1 cellular context compared by ENCODE assay signal in the genomic region with DNA sequence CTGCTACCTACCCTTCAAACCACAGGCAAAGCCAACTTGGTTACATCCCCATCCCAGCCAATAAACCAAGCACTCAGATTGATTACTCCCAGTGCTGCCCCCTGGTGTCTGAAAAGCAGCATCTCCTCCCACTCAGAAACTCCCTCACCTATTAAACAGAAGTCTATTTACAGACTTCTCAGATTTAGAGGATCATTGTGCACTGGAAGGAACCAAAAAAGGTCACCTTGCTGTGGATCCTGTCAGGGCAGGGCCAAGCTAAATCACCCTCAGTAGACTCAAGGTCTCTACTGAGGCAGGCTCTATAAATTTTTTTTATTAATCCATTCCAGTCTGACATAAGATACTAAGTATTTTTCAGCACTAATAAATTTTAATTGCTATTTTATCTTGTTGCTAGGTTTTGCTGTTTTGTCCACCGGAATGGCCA.
TF ChIP-seq lines count a peak whose summit lies in the region.

No MANE protein-coding gene starts in this region.

TF ChIP-seq in HepG2, 621 proteins besides CTCF, POLR2A, EP300 and RAD21:
- TF ChIP-seq SMYD3 (CRISPR knock-in tag; IDR thresholded peaks at IDR 0.05) = no peak
- no peak for TF ChIP-seq ZNF136 (CRISPR knock-in tag; IDR thresholded peaks at IDR 0.05; ENCODE audit: low read depth)
- no peak for TF ChIP-seq SP140L (CRISPR knock-in tag; IDR thresholded peaks at IDR 0.05; ENCODE audit: borderline replicate concordance)
- peak; percentile 66 for TF ChIP-seq STAG1 (CRISPR knock-in tag; IDR thresholded peaks at IDR 0.05)
- TF ChIP-seq, protein P1, sequence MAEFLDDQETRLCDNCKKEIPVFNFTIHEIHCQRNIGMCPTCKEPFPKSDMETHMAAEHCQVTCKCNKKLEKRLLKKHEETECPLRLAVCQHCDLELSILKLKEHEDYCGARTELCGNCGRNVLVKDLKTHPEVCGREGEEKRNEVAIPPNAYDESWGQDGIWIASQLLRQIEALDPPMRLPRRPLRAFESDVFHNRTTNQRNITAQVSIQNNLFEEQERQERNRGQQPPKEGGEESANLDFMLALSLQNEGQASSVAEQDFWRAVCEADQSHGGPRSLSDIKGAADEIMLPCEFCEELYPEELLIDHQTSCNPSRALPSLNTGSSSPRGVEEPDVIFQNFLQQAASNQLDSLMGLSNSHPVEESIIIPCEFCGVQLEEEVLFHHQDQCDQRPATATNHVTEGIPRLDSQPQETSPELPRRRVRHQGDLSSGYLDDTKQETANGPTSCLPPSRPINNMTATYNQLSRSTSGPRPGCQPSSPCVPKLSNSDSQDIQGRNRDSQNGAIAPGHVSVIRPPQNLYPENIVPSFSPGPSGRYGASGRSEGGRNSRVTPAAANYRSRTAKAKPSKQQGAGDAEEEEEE (CRISPR knock-in tag; IDR thresholded peaks at IDR 0.05; ENCODE audit: borderline replicate concordance) = 0 out of 2 replicates have a peak, but pooled peaks have one; percentile 47
- TF ChIP-seq, protein P2, sequence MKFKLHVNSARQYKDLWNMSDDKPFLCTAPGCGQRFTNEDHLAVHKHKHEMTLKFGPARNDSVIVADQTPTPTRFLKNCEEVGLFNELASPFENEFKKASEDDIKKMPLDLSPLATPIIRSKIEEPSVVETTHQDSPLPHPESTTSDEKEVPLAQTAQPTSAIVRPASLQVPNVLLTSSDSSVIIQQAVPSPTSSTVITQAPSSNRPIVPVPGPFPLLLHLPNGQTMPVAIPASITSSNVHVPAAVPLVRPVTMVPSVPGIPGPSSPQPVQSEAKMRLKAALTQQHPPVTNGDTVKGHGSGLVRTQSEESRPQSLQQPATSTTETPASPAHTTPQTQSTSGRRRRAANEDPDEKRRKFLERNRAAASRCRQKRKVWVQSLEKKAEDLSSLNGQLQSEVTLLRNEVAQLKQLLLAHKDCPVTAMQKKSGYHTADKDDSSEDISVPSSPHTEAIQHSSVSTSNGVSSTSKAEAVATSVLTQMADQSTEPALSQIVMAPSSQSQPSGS (CRISPR knock-in tag; IDR thresholded peaks at IDR 0.05) = 0 out of 2 replicates have a peak, but pooled peaks have one; percentile 22
- TF ChIP-seq MTF2 (CRISPR knock-in tag; IDR thresholded peaks at IDR 0.05; ENCODE audit: borderline replicate concordance) = no peak
- 0 out of 2 replicates have a peak, but pooled peaks have one; percentile 66 for TF ChIP-seq MIXL1 (CRISPR knock-in tag; IDR thresholded peaks at IDR 0.05)
- no peak for TF ChIP-seq HNF4A (CRISPR knock-in tag; IDR thresholded peaks at IDR 0.05)
- TF ChIP-seq SAP130 (CRISPR knock-in tag; IDR thresholded peaks at IDR 0.05; ENCODE audit: low read depth) = 0 out of 2 replicates have a peak, but pooled peaks have one; percentile 17
- TF ChIP-seq RXRB (CRISPR knock-in tag; IDR thresholded peaks at IDR 0.05; ENCODE audit: borderline replicate concordance) = 0 out of 2 replicates have a peak, but pooled peaks have one; percentile 32
- TF ChIP-seq ERF (CRISPR knock-in tag; IDR thresholded peaks at IDR 0.05) = peak; percentile 50; the same call in 1 of the 2 replicates
- no peak for TF ChIP-seq SAFB2 (CRISPR knock-in tag; IDR thresholded peaks at IDR 0.05; ENCODE audit: borderline replicate concordance, low read depth)
- 0 out of 2 replicates have a peak, but pooled peaks have one; percentile 29 for TF ChIP-seq FOXJ3 (CRISPR knock-in tag; IDR thresholded peaks at IDR 0.05; ENCODE audit: borderline replicate concordance)
- TF ChIP-seq IRX3 (CRISPR knock-in tag; IDR thresholded peaks at IDR 0.05; ENCODE audit: borderline replicate concordance, low read depth) = no peak
- TF ChIP-seq AHDC1 (CRISPR knock-in tag; IDR thresholded peaks at IDR 0.05; ENCODE audit: borderline replicate concordance) = no peak
- TF ChIP-seq ZBTB25 (CRISPR knock-in tag; IDR thresholded peaks at IDR 0.05) = peak; percentile 25; the same call in 1 of the 2 replicates
- no peak for TF ChIP-seq TAF15 (IDR thresholded peaks at IDR 0.05; ENCODE audit: low read depth, low read length, poor library complexity, severe bottlenecking)
- TF ChIP-seq ELF3 (CRISPR knock-in tag; IDR thresholded peaks at IDR 0.05) = no peak
- no peak for TF ChIP-seq ZNF547 (CRISPR knock-in tag; IDR thresholded peaks at IDR 0.05)
- no peak for TF ChIP-seq MEIS1 (CRISPR knock-in tag; IDR thresholded peaks at IDR 0.05; ENCODE audit: borderline replicate concordance)
- no peak for TF ChIP-seq ZNF709 (CRISPR knock-in tag; IDR thresholded peaks at IDR 0.05)
- TF ChIP-seq IKZF1 (IDR thresholded peaks at IDR 0.05) = no peak
- TF ChIP-seq ZFY (CRISPR knock-in tag; IDR thresholded peaks at IDR 0.05) = peak; percentile 18; the same call in 1 of the 2 replicates
- TF ChIP-seq ZNF772 (CRISPR knock-in tag; IDR thresholded peaks at IDR 0.05) = no peak
- no peak for TF ChIP-seq FOXM1 (CRISPR knock-in tag; IDR thresholded peaks at IDR 0.05)
- no peak for TF ChIP-seq NFKB2 (CRISPR knock-in tag; IDR thresholded peaks at IDR 0.05; ENCODE audit: borderline replicate concordance)
- 0 out of 2 replicates have a peak, but pooled peaks have one; percentile 41 for TF ChIP-seq SALL2 (CRISPR knock-in tag; IDR thresholded peaks at IDR 0.05)
- TF ChIP-seq ZNF790 (CRISPR knock-in tag; IDR thresholded peaks at IDR 0.05; ENCODE audit: borderline replicate concordance) = no peak
- TF ChIP-seq XRCC5 (optimal IDR thresholded peaks at IDR 0.05; ENCODE audit: low read length) = peak; percentile 54
- TF ChIP-seq ARID3A (IDR thresholded peaks at IDR 0.05; ENCODE audit: low read depth, low read length) = peak; percentile 66; the same call in 1 of the 2 replicates
- no peak for TF ChIP-seq ATRX (CRISPR knock-in tag; IDR thresholded peaks at IDR 0.05; ENCODE audit: borderline replicate concordance)
- TF ChIP-seq ZNF839 (CRISPR knock-in tag; IDR thresholded peaks at IDR 0.05; ENCODE audit: borderline replicate concordance) = no peak
- 0 out of 2 replicates have a peak, but pooled peaks have one; percentile 37 for TF ChIP-seq HMG20B (CRISPR knock-in tag; conservative IDR thresholded peaks at IDR 0.05)
- peak; percentile 95 for TF ChIP-seq SMC3 (IDR thresholded peaks at IDR 0.05; ENCODE audit: low read length)
- no peak for TF ChIP-seq ZNF260 (CRISPR knock-in tag; IDR thresholded peaks at IDR 0.05; ENCODE audit: borderline replicate concordance, low read depth)
- no peak for TF ChIP-seq MED1 (CRISPR knock-in tag; IDR thresholded peaks at IDR 0.05)
- no peak for TF ChIP-seq KDM4B (CRISPR knock-in tag; IDR thresholded peaks at IDR 0.05)
